23 cellular contexts compared by ENCODE assay signal in genomic region chr10:44992732-44993225, GRCh38. TPM values are rescaled to one million over a fixed set of nuclear protein-coding genes. Genes with fewer than 3 reads are reported as not detected.
A peak's percentile ranks its signal among the peaks of the same experiment; 100 is the strongest.
DNase-seq lines count a peak whose midpoint lies in the region; ATAC-seq and TF ChIP-seq lines count a peak whose summit lies in the region.
"Had no signal": no experiment of that assay in that cellular context is flagged by ENCODE, and none has a peak within 500 bp of the region (broad histone marks: within the 10 kb centered on the region; RNA-seq: fewer than 3 reads in every experiment).

No MANE protein-coding gene starts in this region.

- peaks cover 31 to 62% of the 10 kb centered on the region in 2 donors for H3K4me1 ChIP-seq in ascending aorta
- peaks cover 50 to 79% of the 10 kb centered on the region in 2 donors for H3K4me1 ChIP-seq in thoracic aorta (ENCODE audit: control insufficient read depth in 1 of 2, low read depth in 2 of 2)
- H3K4me1 ChIP-seq in Karpas-422 (ENCODE audit: low read length) = no peaks in the 10 kb centered on the region
- H3K4me1 ChIP-seq: A549 had no signal

- H3K36me3 ChIP-seq in ascending aorta (no peaks in the 10 kb centered on the region), thoracic aorta (no peaks in the 10 kb centered on the region), Karpas-422 (ENCODE audit: insufficient read depth, low read length) (no peaks in the 10 kb centered on the region)

- no peaks in the 10 kb centered on the region for H4K20me1 ChIP-seq in Karpas-422 (ENCODE audit: insufficient read depth, low read depth, low read length)

- H3K4me2 ChIP-seq in Karpas-422 (ENCODE audit: low read depth, low read length, poor library complexity, severe bottlenecking) = no peak overlapping the region
- H3K4me2 ChIP-seq: A549 had no signal

- no peak for TF ChIP-seq CTCF in ascending aorta (IDR thresholded peaks at IDR 0.05)
- TF ChIP-seq CTCF in thoracic aorta (IDR thresholded peaks at IDR 0.05) = no peak

- H3K9me3 ChIP-seq in ascending aorta (no peaks in the 10 kb centered on the region), thoracic aorta (no peaks in the 10 kb centered on the region), Karpas-422 (ENCODE audit: low read length) (no peaks in the 10 kb centered on the region)
- H3K9me3 ChIP-seq: A549, suprapubic skin had no signal

- H3K4me3 ChIP-seq in ascending aorta = no peak overlapping the region
- no peak overlapping the region for H3K4me3 ChIP-seq in thoracic aorta
- H3K4me3 ChIP-seq in Karpas-422 (ENCODE audit: low read length) = no peak overlapping the region
- H3K4me3 ChIP-seq: A549, cardiac muscle cell, PC-9, suprapubic skin had no signal

- H3K27me3 ChIP-seq in ascending aorta (no peaks in the 10 kb centered on the region), layer of hippocampus (ENCODE audit: control insufficient read depth, insufficient read depth, low read length) (no peaks in the 10 kb centered on the region), thoracic aorta (replicated peaks; ENCODE audit: insufficient read depth) (no peaks in the 10 kb centered on the region), Karpas-422 (ENCODE audit: low read length) (no peaks in the 10 kb centered on the region)
- H3K27me3 ChIP-seq: cardiac muscle cell, suprapubic skin had no signal

- no peaks in the 10 kb centered on the region for H3K9me2 ChIP-seq in Karpas-422 (replicated peaks; ENCODE audit: insufficient read depth, low read length)

- no peak overlapping the region for H3K9ac ChIP-seq in Karpas-422 (ENCODE audit: low read length)

- no peak overlapping the region for H2AFZ ChIP-seq in Karpas-422 (ENCODE audit: low read length)
- H2AFZ ChIP-seq: PC-9 had no signal

- DNase-seq in activated CD8-positive, alpha-beta memory T cell treated with anti-CD3 and anti-CD28 coated beads for 24 hours = peak; percentile 19
- DNase-seq in activated CD8-positive, alpha-beta memory T cell treated with anti-CD3 and anti-CD28 coated beads, Interleukin-2, amount 50 U/mL, for 48 hours = no peak
- no peak for DNase-seq in ascending aorta (ENCODE audit: low spot score in 2 of 2)
- no peak for DNase-seq in thoracic aorta (ENCODE audit: low spot score)
- no peak for DNase-seq in NCI-H1105 (lab: John Stamatoyannopoulos, UW)
- no peak for DNase-seq in Karpas-422
- DNase-seq: activated CD4-positive, alpha-beta T cell treated with anti-CD3 and anti-CD28 coated beads for 4 hours; activated naive CD4-positive, alpha-beta T cell treated with anti-CD3 and anti-CD28 coated beads, Interleukin-2, amount 10 ng/mL, durations not matched to agents 7 days and 5 days; H7; mammary epithelial cell; NCI-H1105 treated with DMSO at 0.1 percent for 48 hours; NCI-H2029; NCI-H526; NK-92 treated with Interleukin-12 subunit alpha and Interleukin-12 subunit beta, amount 100 ng/mL, for 24 hours; PC-9; stimulated activated CD4-positive, alpha-beta T cell treated with anti-CD3 and anti-CD28 coated beads, Interleukin-4, amount 100 ng/mL, for 24 hours had no signal

- H3K27ac ChIP-seq in ascending aorta (peak overlapping the region; percentile 72 to 93), layer of hippocampus (ENCODE audit: low read depth, low read length) (peak overlapping the region; percentile 44), thoracic aorta (peak overlapping the region; percentile 77 to 92), Karpas-422 (ENCODE audit: low read length) (no peak overlapping the region)
- H3K27ac ChIP-seq: A549, cardiac muscle cell had no signal

- intact Hi-C loops in ascending aorta (cut with DNase I) = no loop called here

- ATAC-seq in thoracic aorta (ENCODE audit: insufficient number of reproducible peaks, low FRiP score, low read depth) (no peak), HG02623 (IDR thresholded peaks at IDR 0.05; ENCODE audit: unreplicated experiment) (no peak)
- ATAC-seq: A549, sciatic nerve had no signal

- H3K79me2 ChIP-seq in Karpas-422 (ENCODE audit: low read length) = no peaks in the 10 kb centered on the region

RNA-seq across cellular contexts. Expression of gene ZNF22, which starts 7.9 kb away (rescaled TPM):
- total RNA-seq in ascending aorta (1.6 TPM), thoracic aorta (10 to 100 TPM; 16.6 to 20.7 TPM)
- 34.9 and 53.2 TPM in 2 replicates for total RNA-seq in Karpas-422 (2014; rRNA removed; shearing (Covaris generic); ENCODE audit: low replicate concordance)

RNA-seq across cellular contexts. Expression of gene DEPP1, which starts 14.2 kb away (rescaled TPM):
- total RNA-seq in ascending aorta (309 TPM), thoracic aorta (100 to 1,000 TPM; 473 to 661 TPM)
- not detected in 2 replicates for total RNA-seq in Karpas-422 (2014; rRNA removed; shearing (Covaris generic); ENCODE audit: low replicate concordance)
- total RNA-seq: B cell had no signal

RNA-seq across cellular contexts. Expression of gene RASSF4, which starts 33.2 kb away (rescaled TPM):
- 40.0 TPM for total RNA-seq in ascending aorta
- 10 to 100 TPM; 48.5 to 68.5 TPM for total RNA-seq in thoracic aorta
- total RNA-seq in Karpas-422 (2014; rRNA removed; shearing (Covaris generic); ENCODE audit: low replicate concordance) = 3.6 and 7.1 TPM in 2 replicates

Comparison
In these comparisons a context has a peak if more than half of its experiments do, and no peak if none do; other contexts are left out.
1. RNA of gene DEPP1, which starts 14.2 kb away (total RNA-seq): 473 to 661 TPM in thoracic aorta and 309 TPM in ascending aorta (single experiment); not detected in Karpas-422; every median in the first group is over 100 times any median in the second.